ENCODE assay signal across 7 cellular contexts in genomic region chr1:71630073-71630472, GRCh38.
"Had no signal": no experiment of that assay in that cellular context is flagged by ENCODE, and none has a peak within 500 bp of the region (broad histone marks: within the 10 kb centered on the region; RNA-seq: fewer than 3 reads in every experiment).

No MANE protein-coding gene starts in this region.

- H3K4me1 Mint-ChIP-seq: IgD-negative memory B cell had no signal

- H3K27ac Mint-ChIP-seq: IgD-negative memory B cell had no signal

- H3K9ac ChIP-seq: KMS-11 had no signal

- H3K27me3 Mint-ChIP-seq: IgD-negative memory B cell had no signal

- H3K36me3 Mint-ChIP-seq: IgD-negative memory B cell had no signal

- H3K4me3 Mint-ChIP-seq: IgD-negative memory B cell had no signal

- H3K4me2 ChIP-seq: KMS-11 had no signal

- ATAC-seq: HepG2, K562 had no signal

- DNase-seq: KBM-7, KG1 had no signal

- H3K27ac ChIP-seq: HL-60, KMS-11 had no signal

- H3K4me3 ChIP-seq: K562 had no signal
